In the genomic region with DNA sequence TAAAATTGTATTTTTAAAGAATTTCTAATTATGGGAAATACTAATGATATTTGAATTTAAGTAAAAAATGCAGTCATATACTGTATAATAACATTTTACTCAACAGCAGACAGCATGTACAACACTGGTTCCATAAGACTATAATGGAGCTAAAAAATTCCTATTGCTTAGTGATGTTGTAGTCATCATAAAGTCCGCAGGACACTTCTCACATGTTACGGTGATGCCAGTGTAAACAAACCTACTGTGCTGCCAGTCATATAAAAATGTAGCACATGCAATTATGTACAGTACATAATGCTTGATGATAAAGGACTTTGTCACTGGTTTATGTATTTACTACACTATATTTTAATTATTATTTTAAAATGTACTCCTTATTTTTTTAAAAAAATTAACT, we compare ENCODE assay signal across 36 cellular contexts.
"Had no signal": no experiment of that assay in that cellular context is flagged by ENCODE, and none has a peak within 500 bp of the region (broad histone marks: within the 10 kb centered on the region; RNA-seq: fewer than 3 reads in every experiment).

No MANE protein-coding gene starts in this region.

- H3K4me3 ChIP-seq: adrenal gland, body of pancreas, cardiac muscle cell, colonic mucosa, gastrocnemius medialis, pancreas, prostate gland, skin epidermis, stomach, thyroid gland, upper lobe of left lung had no signal

- H3K4me1 ChIP-seq: adrenal gland, body of pancreas, colonic mucosa, gastrocnemius medialis, pancreas, prostate gland, stomach, thyroid gland, upper lobe of left lung had no signal

- H3K9me3 Mint-ChIP-seq: activated naive CD4-positive, alpha-beta T cell treated with anti-CD3 and anti-CD28 coated beads for 36 hours; activated naive CD8-positive, alpha-beta T cell treated with anti-CD3 and anti-CD28 coated beads for 36 hours; activated T-helper 1 cell treated with anti-CD3 and anti-CD28 coated beads, Interleukin-12 subunit alpha, Interleukin-12 subunit beta, Interleukin-2, Interleukin-4 antibody, amounts not matched to agents 30 ng/mL and 10 ng/mL and 1 ng/mL, durations not matched to agents 14 hours and 24 hours and 36 hours; memory B cell; neural crest cell; stimulated activated naive B cell treated with anti-CD40 and anti-IgM and Interleukin-4, amounts not matched to agents 10 μg/mL and 1 μg/mL and 100 μg/mL, for 72 hours had no signal

- H3K27ac ChIP-seq: adrenal gland, body of pancreas, cardiac muscle cell, colonic mucosa, gastrocnemius medialis, pancreas, prostate gland, skin epidermis, stomach, thyroid gland, upper lobe of left lung, WERI-Rb-1 had no signal

- H3K27me3 Mint-ChIP-seq: activated naive CD8-positive, alpha-beta T cell treated with anti-CD3 and anti-CD28 coated beads for 36 hours; memory B cell; naive thymus-derived CD8-positive, alpha-beta T cell; stimulated activated naive B cell treated with anti-CD40 and anti-IgM and Interleukin-4, amounts not matched to agents 10 μg/mL and 1 μg/mL and 100 μg/mL, for 72 hours had no signal

- H3K36me3 ChIP-seq: adrenal gland, cardiac muscle cell, colonic mucosa, gastrocnemius medialis, pancreas, prostate gland, stomach, thyroid gland, upper lobe of left lung, WERI-Rb-1 had no signal

- H3K27me3 ChIP-seq: body of pancreas, cardiac muscle cell, colonic mucosa, gastrocnemius medialis, pancreas, stomach, thyroid gland, upper lobe of left lung had no signal

- ATAC-seq: activated CD4-positive, CD25-positive, alpha-beta regulatory T cell treated with anti-CD3 and anti-CD28 coated beads, Interleukin-2, amount 50 U/mL, for 24 hours; body of pancreas; gastrocnemius medialis; left colon; naive thymus-derived CD8-positive, alpha-beta T cell; pancreas; sciatic nerve; stimulated activated naive B cell treated with anti-CD40 and anti-IgM and Interleukin-4, amounts not matched to agents 10 μg/mL and 1 μg/mL and 100 μg/mL, for 72 hours had no signal

- H3K9me3 ChIP-seq: adrenal gland, body of pancreas, colonic mucosa, gastrocnemius medialis, pancreas, prostate gland, stomach, thyroid gland, upper lobe of left lung had no signal

- H3K36me3 Mint-ChIP-seq: activated naive CD8-positive, alpha-beta T cell treated with anti-CD3 and anti-CD28 coated beads for 36 hours; memory B cell; naive thymus-derived CD8-positive, alpha-beta T cell; stimulated activated naive B cell treated with anti-CD40 and anti-IgM and Interleukin-4, amounts not matched to agents 10 μg/mL and 1 μg/mL and 100 μg/mL, for 72 hours had no signal

- DNase-seq: activated CD4-positive, alpha-beta T cell treated with anti-CD3 and anti-CD28 coated beads for 48 hours; activated CD4-positive, alpha-beta T cell treated with anti-CD3 and anti-CD28 coated beads, Interleukin-2, amount 50 U/mL, for 48 hours; activated CD8-positive, alpha-beta memory T cell treated with anti-CD3 and anti-CD28 coated beads for 24 hours; activated effector memory CD4-positive, alpha-beta T cell treated with anti-CD3 and anti-CD28 coated beads, Interleukin-2, amount 50 U/mL, for 16 hours; activated naive CD4-positive, alpha-beta T cell treated with anti-CD3 and anti-CD28 coated beads for 36 hours; activated naive CD8-positive, alpha-beta T cell treated with anti-CD3 and anti-CD28 coated beads for 36 hours; activated T-cell treated with anti-CD3 and anti-CD28 coated beads, Interleukin-2, amount 50 U/mL, for 1 hour; adrenal gland; aorta; body of pancreas; cerebellar nuclear complex; colonic mucosa; effector memory CD4-positive, alpha-beta T cell; erythroblast; gastrocnemius medialis; glutamatergic neuron; left colon; naive thymus-derived CD8-positive, alpha-beta T cell; nucleus accumbens; pancreas; retina; stimulated activated CD4-positive, alpha-beta T cell treated with anti-CD3 and anti-CD28 coated beads, Interleukin-1b, Interleukin-23, amount 100 ng/mL, for 48 hours; stimulated activated naive B cell treated with anti-CD40 and anti-IgM and Interleukin-4, amounts not matched to agents 10 μg/mL and 1 μg/mL and 100 μg/mL, for 72 hours; stomach; T-helper 9 cell; thyroid gland; upper lobe of left lung; WERI-Rb-1 had no signal

- H3K4me3 Mint-ChIP-seq: activated naive CD4-positive, alpha-beta T cell treated with anti-CD3 and anti-CD28 coated beads for 36 hours; activated naive CD8-positive, alpha-beta T cell treated with anti-CD3 and anti-CD28 coated beads for 36 hours; activated T-helper 1 cell treated with anti-CD3 and anti-CD28 coated beads, Interleukin-12 subunit alpha, Interleukin-12 subunit beta, Interleukin-2, Interleukin-4 antibody, amounts not matched to agents 30 ng/mL and 10 ng/mL and 1 ng/mL, durations not matched to agents 14 hours and 24 hours and 36 hours; memory B cell; naive thymus-derived CD8-positive, alpha-beta T cell; neural crest cell; stimulated activated naive B cell treated with anti-CD40 and anti-IgM and Interleukin-4, amounts not matched to agents 10 μg/mL and 1 μg/mL and 100 μg/mL, for 72 hours had no signal

- H3K4me1 Mint-ChIP-seq: activated naive CD8-positive, alpha-beta T cell treated with anti-CD3 and anti-CD28 coated beads for 36 hours; memory B cell; naive thymus-derived CD8-positive, alpha-beta T cell; neural crest cell; stimulated activated naive B cell treated with anti-CD40 and anti-IgM and Interleukin-4, amounts not matched to agents 10 μg/mL and 1 μg/mL and 100 μg/mL, for 72 hours had no signal

- H3K27ac Mint-ChIP-seq: activated naive CD4-positive, alpha-beta T cell treated with anti-CD3 and anti-CD28 coated beads for 36 hours; activated naive CD8-positive, alpha-beta T cell treated with anti-CD3 and anti-CD28 coated beads for 36 hours; activated T-helper 1 cell treated with anti-CD3 and anti-CD28 coated beads, Interleukin-12 subunit alpha, Interleukin-12 subunit beta, Interleukin-2, Interleukin-4 antibody, amounts not matched to agents 30 ng/mL and 10 ng/mL and 1 ng/mL, durations not matched to agents 14 hours and 24 hours and 36 hours; memory B cell; naive thymus-derived CD8-positive, alpha-beta T cell; stimulated activated naive B cell treated with anti-CD40 and anti-IgM and Interleukin-4, amounts not matched to agents 10 μg/mL and 1 μg/mL and 100 μg/mL, for 72 hours had no signal
